In the genomic region with DNA sequence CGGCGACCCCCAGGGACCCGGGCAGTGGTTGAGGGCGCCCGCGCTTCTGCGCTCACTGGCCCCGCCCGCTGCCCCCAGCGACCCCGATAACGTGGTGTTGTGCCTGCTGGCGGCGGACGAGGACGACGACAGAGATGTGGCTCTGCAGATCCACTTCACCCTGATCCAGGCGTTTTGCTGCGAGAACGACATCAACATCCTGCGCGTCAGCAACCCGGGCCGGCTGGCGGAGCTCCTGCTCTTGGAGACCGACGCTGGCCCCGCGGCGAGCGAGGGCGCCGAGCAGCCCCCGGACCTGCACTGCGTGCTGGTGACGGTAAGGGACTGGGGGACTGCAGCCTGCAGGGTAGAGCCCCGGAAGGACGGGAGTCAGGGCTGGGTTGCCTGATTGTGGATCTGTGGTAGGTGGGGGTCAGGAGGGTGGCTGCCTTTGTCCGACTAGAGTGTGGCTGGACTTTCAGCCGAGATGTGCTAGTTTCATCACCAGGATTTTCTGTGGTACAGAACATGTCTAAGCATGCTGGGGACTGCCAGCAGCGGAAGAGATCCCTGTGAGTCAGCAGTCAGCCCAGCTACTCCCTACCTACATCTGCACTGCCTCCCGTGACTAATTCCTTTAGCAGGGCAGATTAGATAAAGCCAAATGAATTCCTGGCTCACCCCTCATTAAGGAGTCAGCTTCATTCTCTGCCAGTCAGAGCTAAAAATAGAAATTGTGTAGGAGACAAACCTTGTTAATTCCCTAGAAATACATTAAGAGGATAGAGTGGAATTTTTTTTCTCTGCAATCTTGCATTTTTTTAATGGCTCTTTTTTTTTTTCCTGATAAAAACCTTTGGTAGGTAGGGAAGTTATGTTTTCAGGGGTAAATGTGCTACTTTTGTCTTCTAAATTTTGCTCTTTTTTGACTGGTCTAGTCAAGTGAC, we compare ENCODE assay signal across 8 cellular contexts. TPM values are rescaled to one million over a fixed set of nuclear protein-coding genes. Genes with fewer than 3 reads are reported as not detected.
DNase-seq lines count a peak whose midpoint lies in the region; ATAC-seq and TF ChIP-seq lines count a peak whose summit lies in the region.

No MANE protein-coding gene starts in this region.

- peaks cover 19% of the 10 kb centered on the region for H3K36me3 Mint-ChIP-seq in chondrocyte (ENCODE audit: low read depth)

- H3K4me1 Mint-ChIP-seq in chondrocyte (ENCODE audit: low read depth): peaks cover 49% of the 10 kb centered on the region

- no peaks in the 10 kb centered on the region for H3K9me3 Mint-ChIP-seq in chondrocyte (ENCODE audit: low read depth)

- no peaks in the 10 kb centered on the region for H3K27me3 ChIP-seq in kidney epithelial cell (ENCODE audit: control insufficient read depth, insufficient read depth, low read length)

- peak; percentile 31 for ATAC-seq in GM18907 (IDR thresholded peaks at IDR 0.05; ENCODE audit: unreplicated experiment)
- ATAC-seq in HG03159 (IDR thresholded peaks at IDR 0.05; ENCODE audit: unreplicated experiment): peak; percentile 21
- ATAC-seq in activated CD4-positive, CD25-positive, alpha-beta regulatory T cell treated with anti-CD3 and anti-CD28 coated beads, Interleukin-2, amount 50 U/mL, for 24 hours: peak; percentile 22 to 24

- peak overlapping the region; percentile 99 for H3K27ac Mint-ChIP-seq in chondrocyte (ENCODE audit: unreplicated experiment)

- peak; percentile 96 for DNase-seq in AG09319 (ENCODE audit: extremely low read depth, low read depth)
- peak; percentile 79 for DNase-seq in NCI-H345 (lab: John Stamatoyannopoulos, UW)
- peak; percentile 93 for DNase-seq in chondrocyte (ENCODE audit: low spot score)
- peak; percentile 97 for DNase-seq in kidney epithelial cell (ENCODE audit: low read depth)
- peak; percentile 70 for DNase-seq in stimulated activated CD4-positive, alpha-beta T cell treated with anti-CD3 and anti-CD28 coated beads, Interleukin-15, amount 100 ng/mL, for 24 hours

- H3K27me3 Mint-ChIP-seq in chondrocyte (ENCODE audit: low read depth): no peaks in the 10 kb centered on the region

- peak overlapping the region; percentile 92 for H3K4me3 Mint-ChIP-seq in chondrocyte (ENCODE audit: unreplicated experiment)

- no peak for TF ChIP-seq CTCF in AG09319 (IDR thresholded peaks at IDR 0.05; ENCODE audit: low read depth, low read length)
- TF ChIP-seq CTCF in chondrocyte (IDR thresholded peaks at IDR 0.05): peak; percentile 45
- TF ChIP-seq CTCF in kidney epithelial cell (IDR thresholded peaks at IDR 0.05; ENCODE audit: insufficient read depth, low read length, poor library complexity, severe bottlenecking): no peak

- peak overlapping the region; percentile 86 for H3K4me3 ChIP-seq in kidney epithelial cell (ENCODE audit: low read depth, low read length)

- peaks cover 1% of the 10 kb centered on the region for H3K36me3 ChIP-seq in kidney epithelial cell (ENCODE audit: control insufficient read depth, insufficient read depth, low read length)

RNA-seq across cellular contexts. Expression of a gene that starts 1.5 kb away (rescaled TPM):
- 49.1 to 92.3 TPM (median 89.4 TPM) in 3 replicates for total RNA-seq in chondrocyte
- 247 and 249 TPM in 2 replicates for total RNA-seq in kidney epithelial cell

Comparison
In these comparisons a context has a peak if more than half of its experiments do, and no peak if none do; other contexts are left out.
1. Peak in every context shown above with its lines: DNase-seq, ATAC-seq and H3K4me3 ChIP-seq.